ENCODE assay signal across 8 cellular contexts in the genomic region with DNA sequence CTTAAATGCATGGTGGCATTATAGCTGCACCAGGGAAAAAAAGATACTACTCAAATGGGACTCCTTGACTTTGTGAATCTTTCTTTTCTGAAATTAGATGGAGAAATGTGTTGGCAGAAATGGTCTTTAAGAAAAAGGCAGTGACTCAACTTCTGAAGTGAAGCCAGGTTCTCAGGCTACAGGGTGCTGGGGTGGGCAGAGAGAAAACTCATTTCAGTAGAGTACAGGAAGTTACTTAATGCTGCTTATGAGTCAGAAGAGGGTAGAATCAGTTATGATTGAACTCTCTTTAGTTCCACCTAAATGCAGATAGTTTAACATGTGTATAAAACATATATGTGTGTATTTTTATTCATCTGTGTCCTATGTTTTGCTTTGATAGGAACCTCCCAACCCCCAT.
DNase-seq lines count a peak whose midpoint lies in the region; ATAC-seq and TF ChIP-seq lines count a peak whose summit lies in the region.

No MANE protein-coding gene starts in this region.

- no peaks in the 10 kb centered on the region for H3K9me3 Mint-ChIP-seq in CD4-positive, alpha-beta T cell
- no peaks in the 10 kb centered on the region for H3K9me3 Mint-ChIP-seq in activated CD8-positive, alpha-beta T cell treated with anti-CD3 and anti-CD28 coated beads, Interleukin-2, amount 10 ng/mL, durations not matched to agents 7 days and 5 days (ENCODE audit: insufficient read depth)
- peaks cover 0 to 2% of the 10 kb centered on the region in 2 experiments; a peak in 1 of 5 replicates for H3K9me3 Mint-ChIP-seq in H9

- H3K4ac ChIP-seq in H9 (ENCODE audit: low read depth, low read length): no peak overlapping the region

- TF ChIP-seq EP300 in upper lobe of left lung (IDR thresholded peaks at IDR 0.05): no peak

- H3K23ac ChIP-seq in H9 (ENCODE audit: insufficient read length, low read depth, low read length): no peak overlapping the region

- TF ChIP-seq CTCF in CD4-positive, alpha-beta T cell (IDR thresholded peaks at IDR 0.05): no peak
- TF ChIP-seq CTCF in GM20000 (IDR thresholded peaks at IDR 0.05; ENCODE audit: extremely low read depth, missing control alignments) (no peak), upper lobe of left lung (IDR thresholded peaks at IDR 0.05) (no peak), H9 (conservative IDR thresholded peaks at IDR 0.05) (no peak)

- H3K9me3 ChIP-seq in CD4-positive, alpha-beta T cell (ENCODE audit: control insufficient read depth, low read length): no peaks in the 10 kb centered on the region
- H3K9me3 ChIP-seq in upper lobe of left lung (no peaks in the 10 kb centered on the region), H9 (ENCODE audit: control insufficient read depth, low read depth, low read length) (no peaks in the 10 kb centered on the region)

- H4K8ac ChIP-seq in H9 (replicated peaks; ENCODE audit: insufficient read length, low read depth, low read length): no peak overlapping the region

- no peaks in the 10 kb centered on the region for H3K27me3 Mint-ChIP-seq in CD4-positive, alpha-beta T cell
- H3K27me3 Mint-ChIP-seq in activated CD8-positive, alpha-beta T cell treated with anti-CD3 and anti-CD28 coated beads, Interleukin-2, amount 10 ng/mL, durations not matched to agents 7 days and 5 days (ENCODE audit: low read depth): no peaks in the 10 kb centered on the region
- H3K27me3 Mint-ChIP-seq in H9 (ENCODE audit: low read depth): no peaks in the 10 kb centered on the region

- H3K27ac ChIP-seq in CD4-positive, alpha-beta T cell (ENCODE audit: low read depth, low read length): no peak overlapping the region
- H3K27ac ChIP-seq in upper lobe of left lung: no peak overlapping the region
- H3K27ac ChIP-seq in H9 (ENCODE audit: insufficient read length, low read depth, low read length): no peak overlapping the region

- H2BK5ac ChIP-seq in H9 (ENCODE audit: insufficient read length, low read length): no peak overlapping the region

- no peaks in the 10 kb centered on the region for H3K36me3 ChIP-seq in upper lobe of left lung

- H3K23me2 ChIP-seq in H9 (ENCODE audit: insufficient read length, low read depth, low read length, poor library complexity, severe bottlenecking): no peaks in the 10 kb centered on the region

- H3K9ac ChIP-seq in H9 (ENCODE audit: extremely low read depth, insufficient read length, low read length): no peak overlapping the region

- POLR2A ChIA-PET in CD4-positive, alpha-beta T cell (lab: Charles Lee): interaction anchor here (1.0 kb wide), 2 partner anchors 13 to 64 kb away, joined by 3 to 4 read pairs; no protein-coding TSS in a partner anchor
- POLR2A ChIA-PET in activated CD8-positive, alpha-beta T cell treated with anti-CD3 and anti-CD28 coated beads, Interleukin-2, amount 10 ng/mL, durations not matched to agents 7 days and 5 days (lab: Charles Lee): no interaction called here

- H2AFZ ChIP-seq in H9 (ENCODE audit: low read length): no peak overlapping the region

- H3K79me1 ChIP-seq in H9 (ENCODE audit: insufficient read depth, low read depth, low read length, poor library complexity, severe bottlenecking): no peaks in the 10 kb centered on the region

- H2BK15ac ChIP-seq in H9 (ENCODE audit: low read depth, low read length): no peak overlapping the region

- H3K4me3 ChIP-seq in upper lobe of left lung: no peak overlapping the region

- peak; percentile 78 for ATAC-seq in CD4-positive, alpha-beta T cell (ENCODE audit: poor library complexity)
- ATAC-seq in HG03520 (IDR thresholded peaks at IDR 0.05; ENCODE audit: unreplicated experiment) (peak; percentile 100), upper lobe of left lung (ENCODE audit: low FRiP score in 2 of 2) (peak; percentile 67 to 79)
- ATAC-seq in activated CD8-positive, alpha-beta T cell treated with anti-CD3 and anti-CD28 coated beads, Interleukin-2, amount 10 ng/mL, durations not matched to agents 7 days and 5 days: peak; percentile 96

- H4K5ac ChIP-seq in H9 (ENCODE audit: insufficient read length, low read depth, low read length): no peak overlapping the region

- H3K56ac ChIP-seq in H9 (ENCODE audit: insufficient read length, low read depth, low read length): no peak overlapping the region

- CTCF ChIA-PET in CD4-positive, alpha-beta T cell (lab: Charles Lee): interaction anchor here (1.1 kb wide), 1 partner anchor 64 kb away, joined by 6 read pairs; no protein-coding TSS in a partner anchor
- CTCF ChIA-PET in activated CD8-positive, alpha-beta T cell treated with anti-CD3 and anti-CD28 coated beads, Interleukin-2, amount 10 ng/mL, durations not matched to agents 7 days and 5 days (lab: Charles Lee): interaction anchor here (1.7 to 10.2 kb wide), 2 partner anchors 51 to 65 kb away, joined by 5 to 130 read pairs; no protein-coding TSS in a partner anchor

- H3K4me3 Mint-ChIP-seq in CD4-positive, alpha-beta T cell: peak overlapping the region; percentile 75
- peak overlapping the region; percentile 38 for H3K4me3 Mint-ChIP-seq in activated CD8-positive, alpha-beta T cell treated with anti-CD3 and anti-CD28 coated beads, Interleukin-2, amount 10 ng/mL, durations not matched to agents 7 days and 5 days
- H3K4me3 Mint-ChIP-seq in H9: no peak overlapping the region

- peaks cover 0 to 12% (median 6%) of the 10 kb centered on the region in 4 donors for H3K4me1 ChIP-seq in upper lobe of left lung
- H3K4me1 ChIP-seq in H9 (ENCODE audit: insufficient read depth, low read length): no peaks in the 10 kb centered on the region

- H3T11ph ChIP-seq in H9 (ENCODE audit: low read length): no peak overlapping the region

- no peak overlapping the region for H2BK20ac ChIP-seq in H9 (ENCODE audit: low read depth, low read length, poor library complexity, severe bottlenecking)

- H2BK120ac ChIP-seq in H9 (ENCODE audit: low read depth, low read length, poor library complexity, severe bottlenecking): no peak overlapping the region

- H3K79me2 ChIP-seq in H9 (ENCODE audit: insufficient read depth, low read length): no peaks in the 10 kb centered on the region

- no peak overlapping the region for H3K4me2 ChIP-seq in H9 (ENCODE audit: insufficient read depth, insufficient read length, low read length)

- no peaks in the 10 kb centered on the region for H3K36me3 Mint-ChIP-seq in CD4-positive, alpha-beta T cell (ENCODE audit: low read depth)
- peaks cover 11% of the 10 kb centered on the region for H3K36me3 Mint-ChIP-seq in activated CD8-positive, alpha-beta T cell treated with anti-CD3 and anti-CD28 coated beads, Interleukin-2, amount 10 ng/mL, durations not matched to agents 7 days and 5 days (ENCODE audit: low read depth)
- H3K36me3 Mint-ChIP-seq in H9 (ENCODE audit: insufficient read depth in 1 of 3, low read depth in 3 of 3): peaks cover 0 to 1% (median 0%) of the 10 kb centered on the region in 3 experiments; a peak in 1 of 7 replicates

- no peak overlapping the region for H2BK12ac ChIP-seq in H9 (ENCODE audit: insufficient read length, low read depth, low read length)

- peak overlapping the region; percentile 81 for H3K27ac Mint-ChIP-seq in CD4-positive, alpha-beta T cell
- H3K27ac Mint-ChIP-seq in activated CD8-positive, alpha-beta T cell treated with anti-CD3 and anti-CD28 coated beads, Interleukin-2, amount 10 ng/mL, durations not matched to agents 7 days and 5 days: peak overlapping the region; percentile 90
- no peak overlapping the region for H3K27ac Mint-ChIP-seq in H9

- no peaks in the 10 kb centered on the region for H3K27me3 ChIP-seq in CD4-positive, alpha-beta T cell (ENCODE audit: control insufficient read depth, insufficient read depth, low read length)
- H3K27me3 ChIP-seq in upper lobe of left lung (no peaks in the 10 kb centered on the region), H9 (ENCODE audit: insufficient read depth, low read length) (no peaks in the 10 kb centered on the region)

- no peak overlapping the region for H2AK5ac ChIP-seq in H9 (ENCODE audit: insufficient read length, low read length)

- peaks cover 52% of the 10 kb centered on the region for H3K4me1 Mint-ChIP-seq in CD4-positive, alpha-beta T cell (ENCODE audit: low read depth)
- peaks cover 58% of the 10 kb centered on the region for H3K4me1 Mint-ChIP-seq in activated CD8-positive, alpha-beta T cell treated with anti-CD3 and anti-CD28 coated beads, Interleukin-2, amount 10 ng/mL, durations not matched to agents 7 days and 5 days (ENCODE audit: low read depth)
- peaks cover 6 to 9% of the 10 kb centered on the region in 2 experiments; a peak in 3 of 4 replicates for H3K4me1 Mint-ChIP-seq in H9

- H3K14ac ChIP-seq in H9 (ENCODE audit: insufficient read depth, low read length): no peak overlapping the region

- H4K91ac ChIP-seq in H9 (ENCODE audit: insufficient read length, low read depth, low read length): no peak overlapping the region

- TF ChIP-seq POLR2A in upper lobe of left lung (IDR thresholded peaks at IDR 0.05): no peak

- peak in 7 of 10 experiments; percentile 14 to 42 (median 22) for DNase-seq in CD4-positive, alpha-beta T cell
- DNase-seq in GM20000 (ENCODE audit: low spot score) (peak; percentile 71), glomerular endothelial cell (ENCODE audit: extremely low read depth, low read depth, low spot score) (peak; percentile 10), upper lobe of left lung (peak in 1 of 2 donors; percentile 42), NCI-H2081 treated with DMSO at 0.1 percent for 48 hours (lab: John Stamatoyannopoulos, UW) (no peak), H9 (no peak)
- DNase-seq in activated CD8-positive, alpha-beta T cell treated with anti-CD3 and anti-CD28 coated beads, Interleukin-2, amount 10 ng/mL, durations not matched to agents 7 days and 5 days: peak; percentile 71

- H4K20me1 ChIP-seq in H9 (ENCODE audit: control insufficient read depth, insufficient read depth, insufficient read length): no peaks in the 10 kb centered on the region

- intact Hi-C loops in CD4-positive, alpha-beta T cell (cut with DNase I, micrococcal nuclease): loop anchor here in 1 of 2 experiments (10.0 kb wide), 1 partner anchor 1182 kb away; no protein-coding TSS in a partner anchor

- no peak overlapping the region for H3K18ac ChIP-seq in H9 (ENCODE audit: insufficient read length, low read depth, low read length)

Comparison
In these comparisons a context has a peak if more than half of its experiments do, and no peak if none do; other contexts are left out.
1. DNase-seq: peak in CD4-positive, alpha-beta T cell (7 of 10), GM20000 (single experiment), activated CD8-positive, alpha-beta T cell treated with anti-CD3 and anti-CD28 coated beads, Interleukin-2, amount 10 ng/mL, durations not matched to agents 7 days and 5 days (single experiment) and glomerular endothelial cell (single experiment); none in NCI-H2081 treated with DMSO at 0.1 percent for 48 hours (single experiment) and H9 (single experiment).
2. H3K27ac Mint-ChIP-seq: peak in CD4-positive, alpha-beta T cell (single experiment) and activated CD8-positive, alpha-beta T cell treated with anti-CD3 and anti-CD28 coated beads, Interleukin-2, amount 10 ng/mL, durations not matched to agents 7 days and 5 days (single experiment); none in H9 (0 of 3).
3. H3K4me3 Mint-ChIP-seq: peak in CD4-positive, alpha-beta T cell (single experiment) and activated CD8-positive, alpha-beta T cell treated with anti-CD3 and anti-CD28 coated beads, Interleukin-2, amount 10 ng/mL, durations not matched to agents 7 days and 5 days (single experiment); none in H9 (0 of 2).
4. Peak in every context shown above with its lines, with median percentiles within 50 percentile points of each other: ATAC-seq.